In the genomic region with DNA sequence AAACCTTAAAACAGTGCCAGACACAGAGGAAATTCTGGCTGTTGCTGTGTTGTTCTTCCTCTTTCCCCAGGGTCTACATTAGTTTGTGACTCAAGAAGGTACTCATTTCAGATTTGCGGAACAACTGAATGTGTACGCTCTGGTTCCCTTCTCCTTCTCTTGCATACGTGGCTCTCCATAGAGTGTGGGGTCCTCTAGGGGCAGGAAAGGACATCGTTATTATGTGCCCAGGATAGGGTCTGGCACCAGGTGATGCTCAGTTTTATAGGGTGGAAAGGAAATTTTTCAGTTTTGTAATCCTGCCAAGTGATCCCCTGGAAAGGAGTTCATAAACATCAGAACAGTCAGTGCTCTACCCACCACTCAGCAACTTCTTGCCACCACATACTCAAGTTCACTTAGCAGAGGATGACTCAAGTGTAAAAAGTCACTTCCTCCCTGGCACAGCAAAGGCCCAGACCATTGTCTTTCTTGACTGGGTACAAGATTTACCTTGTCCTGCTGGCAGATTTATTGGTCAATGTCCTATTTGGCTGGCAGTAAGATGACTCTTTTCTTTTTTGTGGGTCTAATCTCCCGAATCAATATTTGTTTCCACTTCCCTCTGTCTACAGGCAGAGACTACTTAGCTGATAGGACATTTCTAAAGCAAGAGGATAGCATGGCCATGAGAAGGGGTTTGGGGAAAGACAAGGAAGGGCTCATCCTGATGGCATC, we compare ENCODE assay signal across 20 cellular contexts.
"Had no signal": no experiment of that assay in that cellular context is flagged by ENCODE, and none has a peak within 500 bp of the region (broad histone marks: within the 10 kb centered on the region; RNA-seq: fewer than 3 reads in every experiment).

No MANE protein-coding gene starts in this region.

- H3K9me3 ChIP-seq: colonic mucosa, mucosa of descending colon, right atrium auricular region had no signal

- H3K27ac Mint-ChIP-seq: activated naive CD4-positive, alpha-beta T cell treated with anti-CD3 and anti-CD28 coated beads, Interleukin-2, amount 10 ng/mL, durations not matched to agents 7 days and 5 days; activated naive CD8-positive, alpha-beta T cell treated with anti-CD3 and anti-CD28 coated beads, Interleukin-2, amount 50 U/mL, for 24 hours; brain; naive B cell; stimulated activated naive CD8-positive, alpha-beta T cell treated with anti-CD3 and anti-CD28 coated beads, Interleukin-15, amount 100 ng/mL, for 72 hours; type B pancreatic cell had no signal

- H3K27ac ChIP-seq: colonic mucosa, right atrium auricular region had no signal

- H3K4me3 ChIP-seq: colonic mucosa, mucosa of descending colon, right atrium auricular region had no signal

- ATAC-seq: activated CD4-positive, CD25-positive, alpha-beta regulatory T cell treated with anti-CD3 and anti-CD28 coated beads, Interleukin-2, amount 50 U/mL, for 24 hours; activated naive CD8-positive, alpha-beta T cell treated with anti-CD3 and anti-CD28 coated beads, Interleukin-2, amount 50 U/mL, for 24 hours; mucosa of descending colon; stimulated activated naive CD8-positive, alpha-beta T cell treated with anti-CD3 and anti-CD28 coated beads, Interleukin-15, amount 100 ng/mL, for 72 hours had no signal

- DNase-seq: activated CD4-positive, alpha-beta T cell treated with anti-CD3 and anti-CD28 coated beads, Interleukin-2, amount 50 U/mL, for 1 hour; activated CD8-positive, alpha-beta memory T cell treated with anti-CD3 and anti-CD28 coated beads for 24 hours; activated CD8-positive, alpha-beta memory T cell treated with anti-CD3 and anti-CD28 coated beads, Interleukin-2, amount 50 U/mL, for 48 hours; activated effector memory CD4-positive, alpha-beta T cell treated with Interleukin-2 at 50 U/mL for 16 hours; activated naive CD4-positive, alpha-beta T cell treated with anti-CD3 and anti-CD28 coated beads, Interleukin-2, amount 10 ng/mL, durations not matched to agents 7 days and 5 days; activated naive CD8-positive, alpha-beta T cell treated with anti-CD3 and anti-CD28 coated beads, Interleukin-2, amount 50 U/mL, for 24 hours; activated T-cell treated with anti-CD3 and anti-CD28 coated beads, Interleukin-2, amount 50 U/mL, for 48 hours; central memory CD4-positive, alpha-beta T cell; colonic mucosa; mesenchymal stem cell; mucosa of descending colon; naive B cell; stimulated activated naive CD8-positive, alpha-beta T cell treated with anti-CD3 and anti-CD28 coated beads, Interleukin-15, amount 100 ng/mL, for 72 hours; T-helper 1 cell; T-helper 9 cell had no signal

- H3K4me3 Mint-ChIP-seq: activated naive CD4-positive, alpha-beta T cell treated with anti-CD3 and anti-CD28 coated beads, Interleukin-2, amount 10 ng/mL, durations not matched to agents 7 days and 5 days; activated naive CD8-positive, alpha-beta T cell treated with anti-CD3 and anti-CD28 coated beads, Interleukin-2, amount 50 U/mL, for 24 hours; brain; naive B cell; neural crest cell; stimulated activated naive CD8-positive, alpha-beta T cell treated with anti-CD3 and anti-CD28 coated beads, Interleukin-15, amount 100 ng/mL, for 72 hours; type B pancreatic cell had no signal

- H3K27me3 ChIP-seq: colonic mucosa, right atrium auricular region had no signal

- H3K9me3 Mint-ChIP-seq: activated naive CD4-positive, alpha-beta T cell treated with anti-CD3 and anti-CD28 coated beads, Interleukin-2, amount 10 ng/mL, durations not matched to agents 7 days and 5 days; activated naive CD8-positive, alpha-beta T cell treated with anti-CD3 and anti-CD28 coated beads, Interleukin-2, amount 50 U/mL, for 24 hours; neural crest cell had no signal

- H3K4me1 Mint-ChIP-seq: activated naive CD4-positive, alpha-beta T cell treated with anti-CD3 and anti-CD28 coated beads, Interleukin-2, amount 10 ng/mL, durations not matched to agents 7 days and 5 days; activated naive CD8-positive, alpha-beta T cell treated with anti-CD3 and anti-CD28 coated beads, Interleukin-2, amount 50 U/mL, for 24 hours; brain; naive B cell; neural crest cell; stimulated activated naive CD8-positive, alpha-beta T cell treated with anti-CD3 and anti-CD28 coated beads, Interleukin-15, amount 100 ng/mL, for 72 hours had no signal

- H3K4me1 ChIP-seq: colonic mucosa, right atrium auricular region had no signal

- H3K27me3 Mint-ChIP-seq: activated naive CD4-positive, alpha-beta T cell treated with anti-CD3 and anti-CD28 coated beads, Interleukin-2, amount 10 ng/mL, durations not matched to agents 7 days and 5 days; activated naive CD8-positive, alpha-beta T cell treated with anti-CD3 and anti-CD28 coated beads, Interleukin-2, amount 50 U/mL, for 24 hours; brain; naive B cell; stimulated activated naive CD8-positive, alpha-beta T cell treated with anti-CD3 and anti-CD28 coated beads, Interleukin-15, amount 100 ng/mL, for 72 hours had no signal

- H3K36me3 ChIP-seq: colonic mucosa, right atrium auricular region had no signal

- H3K36me3 Mint-ChIP-seq: activated naive CD4-positive, alpha-beta T cell treated with anti-CD3 and anti-CD28 coated beads, Interleukin-2, amount 10 ng/mL, durations not matched to agents 7 days and 5 days; brain; naive B cell; type B pancreatic cell had no signal
